In genomic region chr15:64895285-64896065, GRCh38 we compare ENCODE assay signal across 1 cellular context.
TF ChIP-seq lines count a peak whose summit lies in the region.

No MANE protein-coding gene starts in this region.

TF ChIP-seq in GM12878, 131 proteins besides CTCF, POLR2A, EP300 and RAD21 (continued from another document and continues in another):
- TF ChIP-seq ZBTB4 (CRISPR knock-in tag; IDR thresholded peaks at IDR 0.05) (no peak), EZH2 (IDR thresholded peaks at IDR 0.05; ENCODE audit: borderline replicate concordance, control insufficient read depth, low read depth, low read length) (no peak), EED (IDR thresholded peaks at IDR 0.05; ENCODE audit: low read depth) (peak; percentile 22; the same call in 1 of the 2 replicates), POU2F2 (IDR thresholded peaks at IDR 0.05; ENCODE audit: borderline replicate concordance, low read depth, low read length) (peak; percentile 99), MLLT1 (IDR thresholded peaks at IDR 0.05) (no peak), TCF12 (IDR thresholded peaks at IDR 0.05; ENCODE audit: low read depth, low read length) (no peak), MYB (IDR thresholded peaks at IDR 0.05; ENCODE audit: borderline replicate concordance, low read depth, low read length) (no peak), RB1 (IDR thresholded peaks at IDR 0.05; ENCODE audit: borderline replicate concordance) (no peak), PKNOX1 (IDR thresholded peaks at IDR 0.05) (0 out of 2 replicates have a peak, but pooled peaks have one; percentile 34), RELA (IDR thresholded peaks at IDR 0.05; ENCODE audit: borderline replicate concordance, partially characterized antibody) (no peak), HDGF (IDR thresholded peaks at IDR 0.05) (peak; percentile 81; the same call in 1 of the 2 replicates), MEF2A (IDR thresholded peaks at IDR 0.05; ENCODE audit: insufficient read depth, low read depth, low read length) (no peak), MXI1 (IDR thresholded peaks at IDR 0.05; ENCODE audit: low read depth, low read length) (peak; percentile 43; the same call in 1 of the 2 replicates), ZNF274 (IDR thresholded peaks at IDR 0.05; ENCODE audit: insufficient read depth, insufficient read length) (no peak), BCL11A (IDR thresholded peaks at IDR 0.05; ENCODE audit: low read depth, low read length) (no peak), SP1 (IDR thresholded peaks at IDR 0.05; ENCODE audit: low read depth, low read length) (no peak), FOS (IDR thresholded peaks at IDR 0.05; ENCODE audit: borderline replicate concordance, extremely low read depth, insufficient read length) (no peak), MYC (IDR thresholded peaks at IDR 0.05; ENCODE audit: insufficient read depth, insufficient read length, insufficient replicate concordance, low read length, severe bottlenecking) (no peak), NFYA (IDR thresholded peaks at IDR 0.05; ENCODE audit: borderline replicate concordance, low read depth, low read length) (no peak), SUPT20H (IDR thresholded peaks at IDR 0.05; ENCODE audit: borderline replicate concordance, control insufficient read depth, low read depth, low read length) (no peak), IKZF1 (conservative IDR thresholded peaks at IDR 0.05) (peak; percentile 51), ZNF592 (IDR thresholded peaks at IDR 0.05) (no peak), HDAC6 (IDR thresholded peaks at IDR 0.05; ENCODE audit: unreplicated experiment) (no peak), SREBF1 (IDR thresholded peaks at IDR 0.05; ENCODE audit: low read length) (no peak), SMARCA5 (IDR thresholded peaks at IDR 0.05) (0 out of 2 replicates have a peak, but pooled peaks have one; percentile 16), STAT1 (conservative IDR thresholded peaks at IDR 0.05) (no peak), TCF7 (IDR thresholded peaks at IDR 0.05; ENCODE audit: borderline replicate concordance) (no peak), IKZF2 (IDR thresholded peaks at IDR 0.05) (peak; percentile 55; a peak in 3 of 4 replicates), DPF2 (IDR thresholded peaks at IDR 0.05) (peak; percentile 39; the same call in 1 of the 2 replicates), KDM1A (IDR thresholded peaks at IDR 0.05; ENCODE audit: borderline replicate concordance) (no peak), FOXM1 (IDR thresholded peaks at IDR 0.05; ENCODE audit: low read depth, low read length) (no peak), NKRF (conservative IDR thresholded peaks at IDR 0.05) (no peak), ESRRA (IDR thresholded peaks at IDR 0.05; ENCODE audit: low read length) (no peak), RBBP5 (conservative IDR thresholded peaks at IDR 0.05) (no peak), ATF2 (IDR thresholded peaks at IDR 0.05; ENCODE audit: low read length) (no peak), NFIC (IDR thresholded peaks at IDR 0.05; ENCODE audit: low read depth, low read length) (no peak), ZNF687 (IDR thresholded peaks at IDR 0.05) (peak; percentile 18), MTA3 (IDR thresholded peaks at IDR 0.05; ENCODE audit: borderline replicate concordance, low read length) (no peak), PBX3 (IDR thresholded peaks at IDR 0.05; ENCODE audit: insufficient replicate concordance, low read depth, low read length) (no peak), NR2C1 (IDR thresholded peaks at IDR 0.05) (no peak), LARP7 (IDR thresholded peaks at IDR 0.05) (no peak), YY1 (IDR thresholded peaks at IDR 0.05; ENCODE audit: low read depth, low read length) (no peak; the same call in 1 of the 2 replicates), BRCA1 (IDR thresholded peaks at IDR 0.05; ENCODE audit: low read depth, low read length) (no peak), SMAD1 (IDR thresholded peaks at IDR 0.05; ENCODE audit: low read depth, partially characterized antibody) (no peak), HCFC1 (IDR thresholded peaks at IDR 0.05; ENCODE audit: low read length) (no peak), NR2F1 (conservative IDR thresholded peaks at IDR 0.05) (peak; percentile 51), TAF1 (IDR thresholded peaks at IDR 0.05; ENCODE audit: borderline replicate concordance, low read depth, low read length) (0 out of 2 replicates have a peak, but pooled peaks have one; percentile 23)
